1 cellular context compared by ENCODE assay signal in genomic region chr14:50067723-50068495, GRCh38.
A peak's percentile ranks its signal among the peaks of the same experiment; 100 is the strongest.
TF ChIP-seq lines count a peak whose summit lies in the region.

No MANE protein-coding gene starts in this region.

TF ChIP-seq in HepG2, 621 proteins besides CTCF, POLR2A, EP300 and RAD21 (continued from another document):
- no peak for TF ChIP-seq THAP11 (CRISPR knock-in tag; IDR thresholded peaks at IDR 0.05)
- peak; percentile 29; the same call in 1 of the 2 replicates for TF ChIP-seq NFE2L2 (IDR thresholded peaks at IDR 0.05; ENCODE audit: low read length)
- no peak for TF ChIP-seq FOXO4 (CRISPR knock-in tag; conservative IDR thresholded peaks at IDR 0.05)
- TF ChIP-seq ZSCAN31 (CRISPR knock-in tag; IDR thresholded peaks at IDR 0.05; ENCODE audit: low read depth), result no peak
- no peak for TF ChIP-seq ZKSCAN1 (IDR thresholded peaks at IDR 0.05; ENCODE audit: low read length)
- no peak for TF ChIP-seq ATF7-NPFF (CRISPR knock-in tag; IDR thresholded peaks at IDR 0.05; ENCODE audit: low read depth)
- no peak for TF ChIP-seq SNRNP70 (IDR thresholded peaks at IDR 0.05; ENCODE audit: low read depth, low read length)
- peak; percentile 37; the same call in 1 of the 2 replicates for TF ChIP-seq KAT8 (CRISPR knock-in tag; IDR thresholded peaks at IDR 0.05)
- TF ChIP-seq ZNF232 (CRISPR knock-in tag; IDR thresholded peaks at IDR 0.05; ENCODE audit: borderline replicate concordance), result no peak
- no peak for TF ChIP-seq NR3C1 (CRISPR knock-in tag; IDR thresholded peaks at IDR 0.05)
- no peak for TF ChIP-seq ZNF468 (CRISPR knock-in tag; IDR thresholded peaks at IDR 0.05)
- TF ChIP-seq TMF1 (CRISPR knock-in tag; IDR thresholded peaks at IDR 0.05; ENCODE audit: low read depth), result no peak
- no peak for TF ChIP-seq HMGA1 (CRISPR knock-in tag; conservative IDR thresholded peaks at IDR 0.05)
- TF ChIP-seq TBL1XR1 (IDR thresholded peaks at IDR 0.05; ENCODE audit: borderline replicate concordance, low read length, partially characterized antibody), result no peak
